Comparison of ENCODE assay signal across 8 cellular contexts in genomic region chr11:66465371-66466224, GRCh38. TPM values are rescaled to one million over a fixed set of nuclear protein-coding genes. Genes with fewer than 3 reads are reported as not detected.
DNase-seq lines count a peak whose midpoint lies in the region; ATAC-seq and TF ChIP-seq lines count a peak whose summit lies in the region.

No MANE protein-coding gene starts in this region.

- DNase-seq in AG10803 (ENCODE audit: low read depth) (no peak), cardiac fibroblast (ENCODE audit: low read depth in 2 of 2) (no peak), naive B cell (peak; percentile 29), inferior parietal cortex (ENCODE audit: extremely low spot score) (no peak)

- no peaks in the 10 kb centered on the region for H3K79me2 ChIP-seq in KMS-11 (ENCODE audit: insufficient read depth, low read depth)

- no peak overlapping the region for H3K27ac ChIP-seq in KMS-11

- H3K36me3 Mint-ChIP-seq in naive B cell: no peaks in the 10 kb centered on the region

- H3K27me3 ChIP-seq in KMS-11 (ENCODE audit: insufficient read depth, low read depth): no peaks in the 10 kb centered on the region

- H3K4me2 ChIP-seq in KMS-11: peak overlapping the region; percentile 74

- H3K4me1 ChIP-seq in KMS-11 (ENCODE audit: low read depth, poor library complexity, severe bottlenecking): peaks cover 5% of the 10 kb centered on the region

- H3K4me1 Mint-ChIP-seq in naive B cell: peaks cover 24 to 53% (median 48%) of the 10 kb centered on the region in 3 donors

- H3K4me3 Mint-ChIP-seq in naive B cell: peak overlapping the region; percentile 89 to 95 (median 92)

- H3K9ac ChIP-seq in KMS-11: no peak overlapping the region

- ATAC-seq in naive B cell (ENCODE audit: low read depth in 2 of 2) (no peak), HG02885 (IDR thresholded peaks at IDR 0.05; ENCODE audit: poor library complexity, unreplicated experiment) (no peak), GM21526 (IDR thresholded peaks at IDR 0.05; ENCODE audit: low FRiP score, unreplicated experiment) (no peak), HG02973 (IDR thresholded peaks at IDR 0.05; ENCODE audit: unreplicated experiment) (no peak)

- peaks cover 0 to 1% (median 0%) of the 10 kb centered on the region in 7 donors for H3K9me3 Mint-ChIP-seq in naive B cell

- peak overlapping the region; percentile 88 to 97 (median 92) for H3K27ac Mint-ChIP-seq in naive B cell

- H3K4me3 ChIP-seq in AG10803 (ENCODE audit: low read length) (peak overlapping the region; percentile 73), KMS-11 (IDR thresholded peaks at IDR 0.05; ENCODE audit: insufficient read depth, low read depth, low read length) (no peak overlapping the region), cardiac fibroblast (replicated peaks in 1 of 2; ENCODE audit: low read depth in 2 of 2, low read length in 2 of 2) (peak overlapping the region; percentile 62 to 65)

- H4K20me1 ChIP-seq in KMS-11 (ENCODE audit: insufficient read depth): no peaks in the 10 kb centered on the region

- H3K36me3 ChIP-seq in KMS-11 (ENCODE audit: insufficient read depth): no peaks in the 10 kb centered on the region

- H3K27me3 Mint-ChIP-seq in naive B cell: no peaks in the 10 kb centered on the region

- TF ChIP-seq CTCF in AG10803 (conservative IDR thresholded peaks at IDR 0.05; ENCODE audit: low read length) (no peak), KMS-11 (conservative IDR thresholded peaks at IDR 0.05; ENCODE audit: low read depth, low read length) (no peak), cardiac fibroblast (IDR thresholded peaks at IDR 0.05; ENCODE audit: low read depth, low read length) (no peak)

- peak overlapping the region; percentile 91 for H2AFZ ChIP-seq in KMS-11 (ENCODE audit: low read depth)

RNA-seq across cellular contexts. Expression of gene PELI3, which starts 1.1 kb away (rescaled TPM):
- polyA plus RNA-seq in naive B cell (ENCODE audit: low read depth in 6 of 6): 1 to 10 TPM; 4.7 to 9.4 (median 5.4) TPM

RNA-seq across cellular contexts. Expression of gene DPP3, which starts 14.6 kb away (rescaled TPM):
- 10 to 100 TPM; 22.8 to 36.1 (median 23.8) TPM for polyA plus RNA-seq in naive B cell (ENCODE audit: low read depth in 6 of 6)

RNA-seq across cellular contexts. Expression of gene MRPL11, which starts 26.9 kb away (rescaled TPM):
- 10 to 100 TPM; 69.1 to 95.1 (median 75.1) TPM for polyA plus RNA-seq in naive B cell (ENCODE audit: low read depth in 6 of 6)

RNA-seq across cellular contexts. Expression of gene NPAS4, which starts 44.8 kb away (rescaled TPM):
- polyA plus RNA-seq in naive B cell (ENCODE audit: low read depth in 6 of 6): not detected

RNA-seq across cellular contexts. Expression of gene BBS1, which starts 44.8 kb away (rescaled TPM):
- 10 to 100 TPM in 2 of 6 donors, 1 to 10 TPM in 4; 3.2 to 13.8 (median 9.9) TPM for polyA plus RNA-seq in naive B cell (ENCODE audit: low read depth in 6 of 6)
